28 cellular contexts compared by ENCODE assay signal in the genomic region with DNA sequence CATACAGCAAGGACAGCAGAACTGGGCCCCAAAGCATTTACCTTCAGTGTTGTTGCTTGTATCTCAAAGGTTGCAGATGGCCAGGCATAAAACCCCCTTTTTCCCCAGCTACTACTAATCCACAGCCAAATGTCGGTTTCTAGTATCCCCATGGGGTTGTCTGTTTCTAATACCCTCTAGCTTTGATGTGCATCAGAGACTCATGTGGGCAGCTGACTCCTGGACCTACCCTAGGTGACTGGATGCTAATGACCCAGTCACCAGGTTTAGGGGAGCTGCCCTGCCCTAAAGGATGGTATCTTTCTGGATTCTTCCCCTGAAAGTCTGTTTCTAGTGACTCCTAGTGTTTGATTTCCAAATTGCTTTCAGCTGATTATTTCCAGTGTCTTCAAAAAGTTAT. TPM values are rescaled to one million over a fixed set of nuclear protein-coding genes. Genes with fewer than 3 reads are reported as not detected.
"Had no signal": no experiment of that assay in that cellular context is flagged by ENCODE, and none has a peak within 500 bp of the region (broad histone marks: within the 10 kb centered on the region; RNA-seq: fewer than 3 reads in every experiment).

No MANE protein-coding gene starts in this region.

- H3K36me3 ChIP-seq: ascending aorta, colonic mucosa, SJSA1 had no signal

- DNase-seq: activated B cell treated with CpG ODN at 0.5 μM for 24 hours; activated CD4-positive, alpha-beta T cell treated with anti-CD3 and anti-CD28 coated beads for 1 hour; activated CD4-positive, alpha-beta T cell treated with anti-CD3 and anti-CD28 coated beads, Interleukin-2, amount 10 ng/mL, durations not matched to agents 24 days and 14 days; activated CD4-positive, alpha-beta T cell treated with anti-CD3 and anti-CD28 coated beads, Interleukin-2, amount 50 U/mL, for 48 hours; activated CD8-positive, alpha-beta memory T cell treated with anti-CD3 and anti-CD28 coated beads, Interleukin-2, amount 10 ng/mL, durations not matched to agents 7 days and 5 days; activated effector memory CD4-positive, alpha-beta T cell treated with Interleukin-2 at 50 U/mL for 16 hours; activated naive CD4-positive, alpha-beta T cell treated with Interleukin-2 at 50 U/mL for 16 hours; activated naive CD8-positive, alpha-beta T cell treated with anti-CD3 and anti-CD28 coated beads, Interleukin-2, amount 50 U/mL, for 24 hours; activated T-cell treated with anti-CD3 and anti-CD28 coated beads, Interleukin-2, amount 50 U/mL, for 24 hours; amniotic stem cell; colonic mucosa; Kasumi-1; NCI-H1092 treated with DMSO at 0.1 percent for 48 hours; NCI-H1417 treated with DMSO at 0.1 percent for 48 hours; NCI-H1694; NCI-H2029; NCI-H345; NCI-H510A; NCI-H69; PC-3; SHP77; SW 1271 had no signal

- H3K9me3 ChIP-seq: ascending aorta, colonic mucosa, SJSA1 had no signal

- ATAC-seq: activated CD8-positive, alpha-beta memory T cell treated with anti-CD3 and anti-CD28 coated beads, Interleukin-2, amount 10 ng/mL, durations not matched to agents 7 days and 5 days; activated naive CD4-positive, alpha-beta T cell treated with anti-CD3 and anti-CD28 coated beads, Interleukin-2, amount 50 U/mL, for 72 hours; activated naive CD8-positive, alpha-beta T cell treated with anti-CD3 and anti-CD28 coated beads, Interleukin-2, amount 50 U/mL, for 24 hours; PC-3; SK-N-SH treated with all-trans-retinoic acid at 6 μM for 48 hours had no signal

- H3K4me3 ChIP-seq: ascending aorta, colonic mucosa, SJSA1 had no signal

- H3K27ac ChIP-seq: ascending aorta, colonic mucosa, SJSA1 had no signal

- H3K4me1 ChIP-seq: ascending aorta, colonic mucosa had no signal

- H3K27me3 ChIP-seq: ascending aorta, colonic mucosa, SJSA1 had no signal

RNA-seq across cellular contexts. Expression of a gene that starts 23.9 kb away (rescaled TPM):
- total RNA-seq: activated CD4-positive, alpha-beta T cell treated with anti-CD3 and anti-CD28 coated beads, Interleukin-2, amount 10 ng/mL, durations not matched to agents 24 days and 14 days; SJSA1 had no signal

RNA-seq across cellular contexts. Expression of a gene that starts 39.9 kb away (rescaled TPM):
- total RNA-seq: activated B cell treated with CpG ODN at 0.5 μM for 24 hours; activated CD4-positive, alpha-beta T cell treated with anti-CD3 and anti-CD28 coated beads, Interleukin-2, amount 10 ng/mL, durations not matched to agents 24 days and 14 days; activated CD8-positive, alpha-beta memory T cell treated with anti-CD3 and anti-CD28 coated beads, Interleukin-2, amount 10 ng/mL, durations not matched to agents 7 days and 5 days; activated naive CD4-positive, alpha-beta T cell treated with anti-CD3 and anti-CD28 coated beads, Interleukin-2, amount 50 U/mL, for 72 hours; activated T-helper 1 cell treated with anti-CD3 and anti-CD28 coated beads, Interleukin-12 subunit alpha, Interleukin-12 subunit beta, Interleukin-2, Interleukin-4 antibody, amounts not matched to agents 30 ng/mL and 10 ng/mL and 1 ng/mL, durations not matched to agents 14 hours and 24 hours and 36 hours; ascending aorta; colonic mucosa; PC-3; SJSA1; T-helper 1 cell treated with Interleukin-12 subunit alpha and Interleukin-12 subunit beta and Interleukin-4 antibody, amounts not matched to agents 30 ng/mL and 1 ng/mL, for 36 hours had no signal
